In genomic region chr3:126752303-126753190, GRCh38 we compare ENCODE assay signal across 9 cellular contexts. TPM values are rescaled to one million over a fixed set of nuclear protein-coding genes. Genes with fewer than 3 reads are reported as not detected.
DNase-seq lines count a peak whose midpoint lies in the region; ATAC-seq, FAIRE-seq and TF ChIP-seq lines count a peak whose summit lies in the region.
"Had no signal": no experiment of that assay in that cellular context is flagged by ENCODE, and none has a peak within 500 bp of the region (broad histone marks: within the 10 kb centered on the region; RNA-seq: fewer than 3 reads in every experiment).

No MANE protein-coding gene starts in this region.

- H3K4me3 Mint-ChIP-seq in CD4-positive, alpha-beta memory T cell = no peak overlapping the region
- H3K4me3 Mint-ChIP-seq: T-helper 1 cell treated with Interleukin-12 subunit alpha and Interleukin-12 subunit beta and Interleukin-4 antibody, amounts not matched to agents 30 μg/mL and 1 μg/mL, for 36 hours had no signal

- H3K36me3 ChIP-seq in CD4-positive, alpha-beta memory T cell (ENCODE audit: insufficient read depth, low read length) = no peaks in the 10 kb centered on the region
- H3K36me3 ChIP-seq in body of pancreas (replicated peaks in 1 of 2; ENCODE audit: insufficient read depth in 1 of 2, low read depth in 2 of 2) = no peaks in the 10 kb centered on the region
- no peaks in the 10 kb centered on the region for H3K36me3 ChIP-seq in iPS-15b (ENCODE audit: control insufficient read depth, insufficient read depth, low read length)
- no peaks in the 10 kb centered on the region for H3K36me3 ChIP-seq in small intestine (ENCODE audit: control insufficient read depth in 2 of 2, insufficient read depth in 2 of 2, low read length in 2 of 2)

- no peak overlapping the region for H3K4me3 ChIP-seq in CD4-positive, alpha-beta memory T cell (ENCODE audit: low read length in 2 of 2)
- H3K4me3 ChIP-seq in body of pancreas = no peak overlapping the region
- peak overlapping the region; percentile 18 for H3K4me3 ChIP-seq in iPS-15b (ENCODE audit: low read depth, low read length)
- H3K4me3 ChIP-seq in small intestine (ENCODE audit: low read depth in 1 of 2, low read length in 2 of 2) = no peak overlapping the region

- H3K9ac ChIP-seq in iPS-15b (ENCODE audit: low read depth, low read length) = no peak overlapping the region

- 49 to 53% methylated on average over 8 to 15 of the region's 15 CpGs for WGBS in body of pancreas, 2 donors
- WGBS in small intestine, 3 donors = 60 to 65% (median 61%) methylated on average over 15 of the region's 15 CpGs

- intact Hi-C loops in CD4-positive, alpha-beta memory T cell (cut with micrococcal nuclease) = no loop called here
- intact Hi-C loops in body of pancreas (cut with DNase I) = loop anchor here (10.0 kb wide), 1 partner anchor 702 kb away; no protein-coding TSS in a partner anchor

- POLR2A ChIA-PET in CD4-positive, alpha-beta memory T cell (lab: Charles Lee; ENCODE audit: partially characterized antibody) = no interaction called here

- peaks cover 0 to 16% of the 10 kb centered on the region in 2 donors for H3K36me3 Mint-ChIP-seq in CD4-positive, alpha-beta memory T cell

- peak in 4 of 5 donors; percentile 15 to 25 (median 23) for DNase-seq in CD4-positive, alpha-beta memory T cell
- DNase-seq in GM20000 (ENCODE audit: low spot score) (peak; percentile 78), NCI-H1092 treated with DMSO at 0.1 percent for 48 hours (lab: John Stamatoyannopoulos, UW) (peak; percentile 76), SW480 (ENCODE audit: low spot score) (peak; percentile 81), body of pancreas (peak; percentile 71 to 78 (median 73)), small intestine (peak; percentile 58)

- CTCF ChIA-PET in CD4-positive, alpha-beta memory T cell (lab: Charles Lee; ENCODE audit: partially characterized antibody) = interaction anchor here (1.0 to 2.5 kb wide), 7 partner anchors 10 to 796 kb away, joined by 3 to 12 read pairs (median 5); no protein-coding TSS in a partner anchor

- no peak for FAIRE-seq in small intestine (lab: Jason Lieb, UNC)

- peak; percentile 69 for ATAC-seq in body of pancreas
- ATAC-seq in GM18517 (IDR thresholded peaks at IDR 0.05; ENCODE audit: unreplicated experiment) = no peak

- no peaks in the 10 kb centered on the region for H3K27me3 Mint-ChIP-seq in CD4-positive, alpha-beta memory T cell

- H3K9me3 Mint-ChIP-seq in CD4-positive, alpha-beta memory T cell = no peaks in the 10 kb centered on the region
- H3K9me3 Mint-ChIP-seq: T-helper 1 cell treated with Interleukin-12 subunit alpha and Interleukin-12 subunit beta and Interleukin-4 antibody, amounts not matched to agents 30 μg/mL and 1 μg/mL, for 36 hours had no signal

- no peaks in the 10 kb centered on the region for H3K27me3 ChIP-seq in CD4-positive, alpha-beta memory T cell (ENCODE audit: insufficient read depth, low read length)
- H3K27me3 ChIP-seq in body of pancreas = no peaks in the 10 kb centered on the region
- no peaks in the 10 kb centered on the region for H3K27me3 ChIP-seq in iPS-15b (ENCODE audit: control insufficient read depth, insufficient read depth, low read length)
- H3K27me3 ChIP-seq in small intestine (ENCODE audit: control insufficient read depth in 2 of 2, insufficient read depth in 2 of 2, low read length in 2 of 2) = no peaks in the 10 kb centered on the region

- no peak overlapping the region for H3K27ac ChIP-seq in CD4-positive, alpha-beta memory T cell (ENCODE audit: low read depth, low read length)
- H3K27ac ChIP-seq in body of pancreas = no peak overlapping the region
- no peak overlapping the region for H3K27ac ChIP-seq in small intestine (ENCODE audit: low read depth in 1 of 2, low read length in 1 of 2)

- H3K27ac Mint-ChIP-seq in CD4-positive, alpha-beta memory T cell = peak overlapping the region in 2 of 7 donors; percentile 22 to 36
- H3K27ac Mint-ChIP-seq: T-helper 1 cell treated with Interleukin-12 subunit alpha and Interleukin-12 subunit beta and Interleukin-4 antibody, amounts not matched to agents 30 μg/mL and 1 μg/mL, for 36 hours had no signal

- TF ChIP-seq POLR2A in body of pancreas (IDR thresholded peaks at IDR 0.05) = no peak

- no peaks in the 10 kb centered on the region for H3K9me3 ChIP-seq in CD4-positive, alpha-beta memory T cell (ENCODE audit: control insufficient read depth in 1 of 2, low read length in 2 of 2)
- H3K9me3 ChIP-seq in body of pancreas (no peaks in the 10 kb centered on the region), iPS-15b (ENCODE audit: control insufficient read depth, insufficient read depth, low read length) (no peaks in the 10 kb centered on the region), small intestine (ENCODE audit: control insufficient read depth, low read depth) (no peaks in the 10 kb centered on the region)

- H3K4me1 Mint-ChIP-seq in CD4-positive, alpha-beta memory T cell = peaks cover 6 to 11% (median 7%) of the 10 kb centered on the region in 4 donors

- no peaks in the 10 kb centered on the region for H3K4me1 ChIP-seq in CD4-positive, alpha-beta memory T cell (ENCODE audit: insufficient read depth, low read length)
- H3K4me1 ChIP-seq in body of pancreas = peaks cover 5% of the 10 kb centered on the region
- peaks cover 6% of the 10 kb centered on the region for H3K4me1 ChIP-seq in iPS-15b (ENCODE audit: control insufficient read depth, insufficient read depth, low read length)
- H3K4me1 ChIP-seq in small intestine (ENCODE audit: control insufficient read depth in 2 of 2, insufficient read depth in 1 of 2, low read depth in 1 of 2, low read length in 1 of 2) = no peaks in the 10 kb centered on the region

- TF ChIP-seq CTCF in GM20000 (IDR thresholded peaks at IDR 0.05; ENCODE audit: extremely low read depth, missing control alignments) = peak; percentile 82
- TF ChIP-seq CTCF in body of pancreas (IDR thresholded peaks at IDR 0.05) = peak; percentile 42 to 83 (median 76)

RNA-seq across cellular contexts. Expression of gene CHCHD6, which starts 48.5 kb away (rescaled TPM):
- total RNA-seq in CD4-positive, alpha-beta memory T cell = 1 to 10 TPM; 7.3 to 8.9 TPM
- 10 to 100 TPM; 11.5 to 12.3 TPM for polyA plus RNA-seq in CD4-positive, alpha-beta memory T cell
- total RNA-seq in body of pancreas = 10 to 100 TPM in 1 of 2 donors, under 1 TPM in 1; 0.66 to 10.9 TPM
- polyA plus RNA-seq in small intestine = 10 to 100 TPM in 1 of 3 donors, 1 to 10 TPM in 2; 2.2 to 15.0 (median 5.7) TPM

Comparison
In these comparisons a context has a peak if more than half of its experiments do, and no peak if none do; other contexts are left out.
1. DNase-seq: peak in every context shown above with its lines; median percentile 81 in SW480; 78 in GM20000; 76 in NCI-H1092 treated with DMSO at 0.1 percent for 48 hours; 73 in body of pancreas; 58 in small intestine; 23 in CD4-positive, alpha-beta memory T cell.